11 cellular contexts compared by ENCODE assay signal in the genomic region with DNA sequence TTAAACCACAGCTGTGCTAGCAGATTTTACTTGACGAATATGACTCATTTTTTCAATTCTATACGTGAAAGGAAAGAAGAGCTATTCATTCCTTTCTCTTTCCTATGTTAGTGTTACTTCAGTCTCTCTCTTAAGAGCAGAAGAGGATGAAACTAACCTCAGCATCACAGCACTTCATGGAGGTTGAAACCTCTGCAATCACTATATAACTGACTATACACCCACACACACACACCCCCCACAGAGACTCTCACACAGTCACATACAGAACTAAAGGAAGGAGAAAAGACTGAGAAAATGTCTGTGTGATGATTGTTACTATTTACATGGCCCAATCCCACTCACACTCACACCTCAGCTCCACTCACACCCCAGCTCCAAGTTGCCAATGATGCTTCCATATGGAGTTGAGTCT.
DNase-seq lines count a peak whose midpoint lies in the region; ATAC-seq and TF ChIP-seq lines count a peak whose summit lies in the region.
"Had no signal": no experiment of that assay in that cellular context is flagged by ENCODE, and none has a peak within 500 bp of the region (broad histone marks: within the 10 kb centered on the region; RNA-seq: fewer than 3 reads in every experiment).

No MANE protein-coding gene starts in this region.

- peak overlapping the region; percentile 43 for H3K4me3 Mint-ChIP-seq in natural killer cell treated with Interleukin-12 subunit alpha and Interleukin-12 subunit beta and Interleukin-15 and Interleukin-18, amount 100 ng/mL, for 72 hours
- H3K4me3 Mint-ChIP-seq in natural killer cell = no peak overlapping the region
- no peak overlapping the region for H3K4me3 Mint-ChIP-seq in Calu3 (ENCODE audit: low read depth, unreplicated experiment)
- H3K4me3 Mint-ChIP-seq: naive thymus-derived CD4-positive, alpha-beta T cell had no signal

- no peaks in the 10 kb centered on the region for H3K9me3 Mint-ChIP-seq in natural killer cell treated with Interleukin-12 subunit alpha and Interleukin-12 subunit beta and Interleukin-15 and Interleukin-18, amount 100 ng/mL, for 72 hours
- H3K9me3 Mint-ChIP-seq in natural killer cell = no peaks in the 10 kb centered on the region
- no peaks in the 10 kb centered on the region for H3K9me3 Mint-ChIP-seq in Calu3 (ENCODE audit: low read depth, unreplicated experiment)
- H3K9me3 Mint-ChIP-seq: naive thymus-derived CD4-positive, alpha-beta T cell had no signal

- DNase-seq in natural killer cell treated with Interleukin-12 subunit alpha and Interleukin-12 subunit beta and Interleukin-15 and Interleukin-18, amount 100 ng/mL, for 72 hours (ENCODE audit: low spot score) = no peak
- DNase-seq in natural killer cell (no peak), SK-N-DZ (ENCODE audit: low spot score) (no peak), NCI-H2227 treated with DMSO at 0.1 percent for 48 hours (lab: John Stamatoyannopoulos, UW) (no peak), coronary artery (ENCODE audit: low spot score) (no peak), Calu3 (no peak)
- peak; percentile 74 to 77 for DNase-seq in activated T-cell treated with anti-CD3 and anti-CD28 coated beads, Interleukin-2, amount 50 U/mL, for 48 hours
- DNase-seq: adrenal gland had no signal

- CTCF ChIA-PET in Calu3 (lab: Charles Lee) = no interaction called here

- intact Hi-C loops in natural killer cell (cut with micrococcal nuclease) = no loop called here
- intact Hi-C loops in Calu3 (cut with micrococcal nuclease; ENCODE audit: unreplicated experiment) = no loop called here

- H3K4me3 ChIP-seq in coronary artery = no peak overlapping the region
- H3K4me3 ChIP-seq: adrenal gland had no signal

- peaks cover 24 to 27% of the 10 kb centered on the region in 2 donors for H3K27me3 Mint-ChIP-seq in natural killer cell treated with Interleukin-12 subunit alpha and Interleukin-12 subunit beta and Interleukin-15 and Interleukin-18, amount 100 ng/mL, for 72 hours
- H3K27me3 Mint-ChIP-seq in natural killer cell (ENCODE audit: low read depth in 2 of 2) = peaks cover 10 to 50% of the 10 kb centered on the region in 2 donors
- peaks cover 7% of the 10 kb centered on the region for H3K27me3 Mint-ChIP-seq in Calu3 (ENCODE audit: unreplicated experiment)

- H3K27ac ChIP-seq in coronary artery = no peak overlapping the region
- H3K27ac ChIP-seq: adrenal gland, C4-2B had no signal

- no peaks in the 10 kb centered on the region for H3K36me3 Mint-ChIP-seq in natural killer cell treated with Interleukin-12 subunit alpha and Interleukin-12 subunit beta and Interleukin-15 and Interleukin-18, amount 100 ng/mL, for 72 hours
- no peaks in the 10 kb centered on the region for H3K36me3 Mint-ChIP-seq in natural killer cell
- H3K36me3 Mint-ChIP-seq in Calu3 (ENCODE audit: insufficient read depth, unreplicated experiment) = no peaks in the 10 kb centered on the region
- H3K36me3 Mint-ChIP-seq: naive thymus-derived CD4-positive, alpha-beta T cell had no signal

- TF ChIP-seq CTCF in natural killer cell (IDR thresholded peaks at IDR 0.05) = no peak
- no peak for TF ChIP-seq CTCF in coronary artery (IDR thresholded peaks at IDR 0.05)
- TF ChIP-seq CTCF in Calu3 (IDR thresholded peaks at IDR 0.05; ENCODE audit: unreplicated experiment) = no peak

- peak; percentile 86 to 98 for ATAC-seq in natural killer cell treated with Interleukin-12 subunit alpha and Interleukin-12 subunit beta and Interleukin-15 and Interleukin-18, amount 100 ng/mL, for 72 hours
- ATAC-seq in natural killer cell (no peak), HG02973 (IDR thresholded peaks at IDR 0.05; ENCODE audit: unreplicated experiment) (peak; percentile 96)
- ATAC-seq: naive thymus-derived CD4-positive, alpha-beta T cell had no signal

- BruUV-seq in Calu3 (replicated peaks; lab: Mats Ljungman, UMichigan) = no TSS peak

- H3K27ac Mint-ChIP-seq in natural killer cell treated with Interleukin-12 subunit alpha and Interleukin-12 subunit beta and Interleukin-15 and Interleukin-18, amount 100 ng/mL, for 72 hours = peak overlapping the region in 1 of 2 donors; percentile 22
- H3K27ac Mint-ChIP-seq in natural killer cell (no peak overlapping the region), Calu3 (ENCODE audit: unreplicated experiment) (no peak overlapping the region)
- H3K27ac Mint-ChIP-seq: naive thymus-derived CD4-positive, alpha-beta T cell had no signal

- H3K4me1 Mint-ChIP-seq in natural killer cell treated with Interleukin-12 subunit alpha and Interleukin-12 subunit beta and Interleukin-15 and Interleukin-18, amount 100 ng/mL, for 72 hours (ENCODE audit: low read depth in 2 of 2) = peaks cover 4 to 12% of the 10 kb centered on the region in 2 donors
- H3K4me1 Mint-ChIP-seq in natural killer cell (no peaks in the 10 kb centered on the region), Calu3 (ENCODE audit: low read depth, unreplicated experiment) (no peaks in the 10 kb centered on the region)

Comparison
In these comparisons a context has a peak if more than half of its experiments do, and no peak if none do; other contexts are left out.
1. ATAC-seq: peak in natural killer cell treated with Interleukin-12 subunit alpha and Interleukin-12 subunit beta and Interleukin-15 and Interleukin-18, amount 100 ng/mL, for 72 hours (2 of 2) and HG02973 (single experiment); none in natural killer cell (0 of 3).
2. DNase-seq: peak in activated T-cell treated with anti-CD3 and anti-CD28 coated beads, Interleukin-2, amount 50 U/mL, for 48 hours (2 of 2); none in natural killer cell treated with Interleukin-12 subunit alpha and Interleukin-12 subunit beta and Interleukin-15 and Interleukin-18, amount 100 ng/mL, for 72 hours (single experiment), natural killer cell (single experiment), SK-N-DZ (single experiment), NCI-H2227 treated with DMSO at 0.1 percent for 48 hours (single experiment), coronary artery (single experiment) and Calu3 (single experiment).